Comparison of ENCODE assay signal across 13 cellular contexts in genomic region chr3:120646771-120647449, GRCh38. TPM values are rescaled to one million over a fixed set of nuclear protein-coding genes. Genes with fewer than 3 reads are reported as not detected.
"Had no signal": no experiment of that assay in that cellular context is flagged by ENCODE, and none has a peak within 500 bp of the region (broad histone marks: within the 10 kb centered on the region; RNA-seq: fewer than 3 reads in every experiment).

No MANE protein-coding gene starts in this region.

- H3K27me3 ChIP-seq: esophagus muscularis mucosa, spleen, suprapubic skin, upper lobe of left lung had no signal

- H3K27ac Mint-ChIP-seq: activated CD8-positive, alpha-beta T cell treated with anti-CD3 and anti-CD28 coated beads for 36 hours; activated naive CD8-positive, alpha-beta T cell treated with anti-CD3 and anti-CD28 coated beads, Interleukin-2, amount 10 ng/mL, durations not matched to agents 7 days and 5 days; stimulated activated naive B cell treated with anti-CD40 and anti-IgM and Interleukin-4, amounts not matched to agents 10 μg/mL and 1 μg/mL and 100 μg/mL, for 72 hours had no signal

- H3K27ac ChIP-seq: esophagus muscularis mucosa, foreskin keratinocyte, suprapubic skin, upper lobe of left lung, VCaP had no signal

- H3K4me3 Mint-ChIP-seq: activated CD8-positive, alpha-beta T cell treated with anti-CD3 and anti-CD28 coated beads for 36 hours; activated naive CD8-positive, alpha-beta T cell treated with anti-CD3 and anti-CD28 coated beads, Interleukin-2, amount 10 ng/mL, durations not matched to agents 7 days and 5 days; stimulated activated naive B cell treated with anti-CD40 and anti-IgM and Interleukin-4, amounts not matched to agents 10 μg/mL and 1 μg/mL and 100 μg/mL, for 72 hours had no signal

- DNase-seq: activated CD8-positive, alpha-beta memory T cell treated with anti-CD3 and anti-CD28 coated beads, Interleukin-2, amount 50 U/mL, for 4 hours; activated CD8-positive, alpha-beta T cell treated with anti-CD3 and anti-CD28 coated beads for 36 hours; activated naive CD8-positive, alpha-beta T cell treated with anti-CD3 and anti-CD28 coated beads, Interleukin-2, amount 10 ng/mL, durations not matched to agents 7 days and 5 days; foreskin keratinocyte; retina; spleen; stimulated activated CD4-positive, alpha-beta T cell treated with anti-CD3 and anti-CD28 coated beads, Interleukin-1b, Interleukin-23, amount 100 ng/mL, for 48 hours; stimulated activated naive B cell treated with anti-CD40 and anti-IgM and Interleukin-4, amounts not matched to agents 10 μg/mL and 1 μg/mL and 100 μg/mL, for 72 hours; T-helper 2 cell; upper lobe of left lung had no signal

- H3K4me3 ChIP-seq: esophagus muscularis mucosa, spleen, suprapubic skin, upper lobe of left lung had no signal

- H3K9me3 ChIP-seq: esophagus muscularis mucosa, spleen, suprapubic skin, upper lobe of left lung had no signal

- H3K36me3 Mint-ChIP-seq: stimulated activated naive B cell treated with anti-CD40 and anti-IgM and Interleukin-4, amounts not matched to agents 10 μg/mL and 1 μg/mL and 100 μg/mL, for 72 hours had no signal

- H3K4me1 Mint-ChIP-seq: activated naive CD8-positive, alpha-beta T cell treated with anti-CD3 and anti-CD28 coated beads, Interleukin-2, amount 10 ng/mL, durations not matched to agents 7 days and 5 days had no signal

- H3K27me3 Mint-ChIP-seq: activated CD8-positive, alpha-beta T cell treated with anti-CD3 and anti-CD28 coated beads for 36 hours; activated naive CD8-positive, alpha-beta T cell treated with anti-CD3 and anti-CD28 coated beads, Interleukin-2, amount 10 ng/mL, durations not matched to agents 7 days and 5 days; stimulated activated naive B cell treated with anti-CD40 and anti-IgM and Interleukin-4, amounts not matched to agents 10 μg/mL and 1 μg/mL and 100 μg/mL, for 72 hours had no signal

- H3K36me3 ChIP-seq: esophagus muscularis mucosa, spleen, suprapubic skin, upper lobe of left lung had no signal

- H3K4me1 ChIP-seq: foreskin keratinocyte, spleen, suprapubic skin, upper lobe of left lung had no signal

- H3K9me3 Mint-ChIP-seq: activated CD8-positive, alpha-beta T cell treated with anti-CD3 and anti-CD28 coated beads for 36 hours; activated naive CD8-positive, alpha-beta T cell treated with anti-CD3 and anti-CD28 coated beads, Interleukin-2, amount 10 ng/mL, durations not matched to agents 7 days and 5 days; stimulated activated naive B cell treated with anti-CD40 and anti-IgM and Interleukin-4, amounts not matched to agents 10 μg/mL and 1 μg/mL and 100 μg/mL, for 72 hours had no signal

- ATAC-seq: activated CD8-positive, alpha-beta T cell treated with anti-CD3 and anti-CD28 coated beads for 36 hours; foreskin keratinocyte; stimulated activated naive B cell treated with anti-CD40 and anti-IgM and Interleukin-4, amounts not matched to agents 10 μg/mL and 1 μg/mL and 100 μg/mL, for 72 hours had no signal

RNA-seq across cellular contexts. Expression of gene HGD, which starts 35.1 kb away (rescaled TPM):
- total RNA-seq: foreskin keratinocyte had no signal
- polyA plus RNA-seq: foreskin keratinocyte had no signal
